In the genomic region with DNA sequence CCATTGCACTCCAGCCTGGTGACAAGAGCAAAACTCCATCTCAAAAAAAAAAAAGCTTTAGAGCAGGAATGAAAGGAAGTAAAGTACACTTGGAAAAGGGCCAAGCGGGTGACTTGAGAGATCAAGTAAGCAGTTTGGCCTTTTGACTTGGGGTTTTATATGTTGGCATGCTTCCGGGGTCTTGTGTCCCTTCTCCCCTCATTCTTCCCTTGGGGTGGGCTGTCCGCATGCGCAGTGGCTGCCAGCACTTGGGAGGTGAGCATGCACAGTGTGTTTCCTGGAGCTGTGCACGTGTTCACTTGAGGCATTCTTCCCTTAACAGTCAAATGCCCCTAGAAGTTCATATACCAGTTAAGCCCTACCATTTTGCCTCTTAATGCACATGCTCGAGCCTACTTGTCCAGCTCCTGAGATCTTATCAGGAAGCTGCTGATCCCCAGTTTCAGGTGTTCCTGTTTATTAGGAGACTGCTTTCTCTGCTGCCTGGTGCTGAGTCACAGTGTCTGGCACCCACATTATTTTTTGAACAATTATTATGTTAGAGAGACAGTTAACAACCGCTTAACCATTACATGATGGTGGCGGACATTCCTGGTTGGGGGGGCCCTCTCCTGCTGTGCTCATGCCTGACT, we compare ENCODE assay signal across 10 cellular contexts. TPM values are rescaled to one million over a fixed set of nuclear protein-coding genes. Genes with fewer than 3 reads are reported as not detected.
DNase-seq lines count a peak whose midpoint lies in the region; ATAC-seq and TF ChIP-seq lines count a peak whose summit lies in the region.
"Had no signal": no experiment of that assay in that cellular context is flagged by ENCODE, and none has a peak within 500 bp of the region (broad histone marks: within the 10 kb centered on the region; RNA-seq: fewer than 3 reads in every experiment).

No MANE protein-coding gene starts in this region.

- DNase-seq in Kasumi-1 (lab: John Stamatoyannopoulos, UW) (peak; percentile 30 to 37), mesendoderm (no peak), GM20000 (ENCODE audit: low spot score) (no peak), dedifferentiated amniotic fluid mesenchymal stem cell (ENCODE audit: extremely low spot score) (no peak)
- DNase-seq in activated naive CD8-positive, alpha-beta T cell treated with anti-CD3 and anti-CD28 coated beads for 36 hours, result peak; percentile 65
- DNase-seq: central memory CD4-positive, alpha-beta T cell had no signal

- no peaks in the 10 kb centered on the region for H3K27me3 Mint-ChIP-seq in activated naive CD8-positive, alpha-beta T cell treated with anti-CD3 and anti-CD28 coated beads for 36 hours
- H3K27me3 Mint-ChIP-seq: memory B cell had no signal

- H3K4me1 Mint-ChIP-seq in activated naive CD8-positive, alpha-beta T cell treated with anti-CD3 and anti-CD28 coated beads for 36 hours, result peaks cover 32% of the 10 kb centered on the region

- H3K36me3 Mint-ChIP-seq in activated naive CD8-positive, alpha-beta T cell treated with anti-CD3 and anti-CD28 coated beads for 36 hours, result no peaks in the 10 kb centered on the region
- H3K36me3 Mint-ChIP-seq: memory B cell had no signal

- H3K79me1 ChIP-seq in mesendoderm (ENCODE audit: low read length), result no peaks in the 10 kb centered on the region

- peak overlapping the region; percentile 5 for H3K27ac ChIP-seq in C4-2B
- H3K27ac ChIP-seq in mesendoderm (ENCODE audit: low read depth, low read length), result no peak overlapping the region

- H3K4ac ChIP-seq in mesendoderm (ENCODE audit: low read depth, low read length), result no peak overlapping the region

- H4K8ac ChIP-seq in mesendoderm (ENCODE audit: low read depth, low read length), result no peak overlapping the region

- no peaks in the 10 kb centered on the region for H3K27me3 ChIP-seq in mesendoderm (ENCODE audit: insufficient read depth, low read length, poor library complexity)

- H2BK15ac ChIP-seq in mesendoderm (replicated peaks; ENCODE audit: low read depth), result no peak overlapping the region

- H2BK120ac ChIP-seq in mesendoderm (ENCODE audit: low read depth, low read length), result no peak overlapping the region

- H4K5ac ChIP-seq in mesendoderm (ENCODE audit: low read length), result no peak overlapping the region

- H2AK5ac ChIP-seq in mesendoderm (ENCODE audit: low read length), result no peak overlapping the region

- peak overlapping the region; percentile 57 for H3K4me3 Mint-ChIP-seq in activated naive CD8-positive, alpha-beta T cell treated with anti-CD3 and anti-CD28 coated beads for 36 hours
- H3K4me3 Mint-ChIP-seq: memory B cell had no signal

- TF ChIP-seq CTCF in C4-2B (conservative IDR thresholded peaks at IDR 0.05) (no peak), GM20000 (IDR thresholded peaks at IDR 0.05; ENCODE audit: extremely low read depth, missing control alignments) (no peak)

- H3K9me3 Mint-ChIP-seq in activated naive CD8-positive, alpha-beta T cell treated with anti-CD3 and anti-CD28 coated beads for 36 hours, result no peaks in the 10 kb centered on the region
- H3K9me3 Mint-ChIP-seq: memory B cell had no signal

- peaks cover 2% of the 10 kb centered on the region for H3K4me1 ChIP-seq in mesendoderm (ENCODE audit: control insufficient read depth, low read depth, low read length)

- H3K4me2 ChIP-seq in mesendoderm (ENCODE audit: low read length), result no peak overlapping the region

- H3K23ac ChIP-seq in mesendoderm (ENCODE audit: low read length), result no peak overlapping the region

- no peak overlapping the region for H3K18ac ChIP-seq in mesendoderm (ENCODE audit: low read length)

- H3K56ac ChIP-seq in mesendoderm (ENCODE audit: low read length), result peak overlapping the region; percentile 56

- no CpG with 5 or more reads among the region's 8 CpGs for WGBS in mesendoderm (ENCODE audit: extremely low coverage, insufficient coverage, low lambda C conversion rate)

- H3K27ac Mint-ChIP-seq in activated naive CD8-positive, alpha-beta T cell treated with anti-CD3 and anti-CD28 coated beads for 36 hours, result peak overlapping the region; percentile 93
- H3K27ac Mint-ChIP-seq: memory B cell had no signal

- H3K36me3 ChIP-seq in mesendoderm (ENCODE audit: control insufficient read depth, insufficient read depth, low read length), result no peaks in the 10 kb centered on the region

- no peak overlapping the region for H2BK5ac ChIP-seq in mesendoderm (ENCODE audit: low read length)

- H3K79me2 ChIP-seq in mesendoderm (ENCODE audit: control insufficient read depth, insufficient read depth, low read length), result no peaks in the 10 kb centered on the region

- ATAC-seq in HG03025 (IDR thresholded peaks at IDR 0.05; ENCODE audit: low FRiP score, unreplicated experiment), result no peak
- no peak for ATAC-seq in GM19467 (IDR thresholded peaks at IDR 0.05; ENCODE audit: unreplicated experiment)

- no peak overlapping the region for H3K9ac ChIP-seq in mesendoderm (ENCODE audit: low read length)

- no peak overlapping the region for H3K4me3 ChIP-seq in mesendoderm (ENCODE audit: low read length)

RNA-seq across cellular contexts. Expression of a gene that starts 32.6 kb away (rescaled TPM):
- total RNA-seq in activated naive CD8-positive, alpha-beta T cell treated with anti-CD3 and anti-CD28 coated beads for 36 hours, result 100 to 1,000 TPM; 128 to 135 TPM
- 62.7 TPM for polyA plus RNA-seq in mesendoderm (2013, experiment 1 of 2)
- polyA plus RNA-seq in mesendoderm (2013, experiment 2 of 2), result 70.0 TPM

Comparison
In these comparisons a context has a peak if more than half of its experiments do, and no peak if none do; other contexts are left out.
1. DNase-seq: peak in Kasumi-1 (2 of 2) and activated naive CD8-positive, alpha-beta T cell treated with anti-CD3 and anti-CD28 coated beads for 36 hours (single experiment); none in mesendoderm (single experiment), GM20000 (single experiment) and dedifferentiated amniotic fluid mesenchymal stem cell (single experiment).